Comparison of ENCODE assay signal across 15 cellular contexts in the genomic region with DNA sequence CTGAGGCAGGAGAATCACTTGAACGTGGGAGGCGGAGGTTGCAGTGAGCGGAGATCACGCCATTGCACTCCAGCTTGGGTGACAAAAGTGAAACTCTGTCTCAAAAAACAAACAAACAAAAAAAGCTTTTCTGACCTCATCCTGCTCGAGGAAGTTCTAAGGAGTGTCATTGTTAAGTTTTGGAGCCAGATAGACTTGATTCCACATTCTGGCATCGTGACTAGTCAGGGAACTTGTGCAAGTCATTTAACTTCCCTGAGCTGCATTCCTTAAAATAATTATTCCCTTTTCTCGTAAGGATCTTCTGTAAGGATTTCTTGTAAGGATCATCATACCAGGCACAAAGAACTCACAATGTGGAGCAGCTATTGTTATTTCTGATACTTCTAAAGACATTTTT.
"Had no signal": no experiment of that assay in that cellular context is flagged by ENCODE, and none has a peak within 500 bp of the region (broad histone marks: within the 10 kb centered on the region; RNA-seq: fewer than 3 reads in every experiment).

No MANE protein-coding gene starts in this region.

- H3K36me3 ChIP-seq: gastrocnemius medialis, pancreas had no signal

- H3K36me3 Mint-ChIP-seq: naive B cell had no signal

- ATAC-seq: activated naive CD8-positive, alpha-beta T cell treated with anti-CD3 and anti-CD28 coated beads, Interleukin-2, amount 50 U/mL, for 24 hours; activated T-helper 17 cell treated with anti-CD3 and anti-CD28 coated beads, Interleukin-2, amount 50 U/mL, for 72 hours; gastrocnemius medialis; heart right ventricle; left lobe of liver; pancreas had no signal

- DNase-seq: activated CD4-positive, alpha-beta T cell treated with anti-CD3 and anti-CD28 coated beads for 1 hour; activated CD4-positive, alpha-beta T cell treated with anti-CD3 and anti-CD28 coated beads, Interleukin-2, amount 50 U/mL, for 4 hours; activated naive CD4-positive, alpha-beta T cell treated with anti-CD3 and anti-CD28 coated beads for 36 hours; activated naive CD8-positive, alpha-beta T cell treated with anti-CD3 and anti-CD28 coated beads, Interleukin-2, amount 50 U/mL, for 24 hours; dermis blood vessel endothelial cell; gastrocnemius medialis; heart right ventricle; naive B cell; pancreas; sigmoid colon; stimulated activated CD4-positive, alpha-beta T cell treated with anti-CD3 and anti-CD28 coated beads, Interleukin-1b, Interleukin-23, amount 100 ng/mL, for 48 hours; T-helper 9 cell had no signal

- H3K4me3 Mint-ChIP-seq: activated naive CD4-positive, alpha-beta T cell treated with anti-CD3 and anti-CD28 coated beads for 36 hours; activated naive CD8-positive, alpha-beta T cell treated with anti-CD3 and anti-CD28 coated beads, Interleukin-2, amount 50 U/mL, for 24 hours; activated T-helper 17 cell treated with anti-CD3 and anti-CD28 coated beads, Interleukin-2, amount 50 U/mL, for 72 hours; naive B cell had no signal

- H3K27ac ChIP-seq: ascending aorta, gastrocnemius medialis, heart right ventricle, pancreas, sigmoid colon had no signal

- H3K9me3 Mint-ChIP-seq: activated naive CD4-positive, alpha-beta T cell treated with anti-CD3 and anti-CD28 coated beads for 36 hours; activated naive CD8-positive, alpha-beta T cell treated with anti-CD3 and anti-CD28 coated beads, Interleukin-2, amount 50 U/mL, for 24 hours; activated T-helper 17 cell treated with anti-CD3 and anti-CD28 coated beads, Interleukin-2, amount 50 U/mL, for 72 hours; naive B cell had no signal

- H3K27me3 ChIP-seq: ascending aorta, gastrocnemius medialis, heart right ventricle, pancreas, sigmoid colon had no signal

- H3K27me3 Mint-ChIP-seq: activated naive CD8-positive, alpha-beta T cell treated with anti-CD3 and anti-CD28 coated beads, Interleukin-2, amount 50 U/mL, for 24 hours; activated T-helper 17 cell treated with anti-CD3 and anti-CD28 coated beads, Interleukin-2, amount 50 U/mL, for 72 hours; naive B cell had no signal

- H3K27ac Mint-ChIP-seq: activated naive CD4-positive, alpha-beta T cell treated with anti-CD3 and anti-CD28 coated beads for 36 hours; activated naive CD8-positive, alpha-beta T cell treated with anti-CD3 and anti-CD28 coated beads, Interleukin-2, amount 50 U/mL, for 24 hours; activated T-helper 17 cell treated with anti-CD3 and anti-CD28 coated beads, Interleukin-2, amount 50 U/mL, for 72 hours had no signal

- H3K9me3 ChIP-seq: ascending aorta, gastrocnemius medialis, heart right ventricle, pancreas, sigmoid colon had no signal

- H3K4me3 ChIP-seq: ascending aorta, gastrocnemius medialis, heart right ventricle, pancreas, sigmoid colon had no signal

- H3K4me1 ChIP-seq: ascending aorta, gastrocnemius medialis had no signal
